8 cellular contexts compared by ENCODE assay signal in the genomic region with DNA sequence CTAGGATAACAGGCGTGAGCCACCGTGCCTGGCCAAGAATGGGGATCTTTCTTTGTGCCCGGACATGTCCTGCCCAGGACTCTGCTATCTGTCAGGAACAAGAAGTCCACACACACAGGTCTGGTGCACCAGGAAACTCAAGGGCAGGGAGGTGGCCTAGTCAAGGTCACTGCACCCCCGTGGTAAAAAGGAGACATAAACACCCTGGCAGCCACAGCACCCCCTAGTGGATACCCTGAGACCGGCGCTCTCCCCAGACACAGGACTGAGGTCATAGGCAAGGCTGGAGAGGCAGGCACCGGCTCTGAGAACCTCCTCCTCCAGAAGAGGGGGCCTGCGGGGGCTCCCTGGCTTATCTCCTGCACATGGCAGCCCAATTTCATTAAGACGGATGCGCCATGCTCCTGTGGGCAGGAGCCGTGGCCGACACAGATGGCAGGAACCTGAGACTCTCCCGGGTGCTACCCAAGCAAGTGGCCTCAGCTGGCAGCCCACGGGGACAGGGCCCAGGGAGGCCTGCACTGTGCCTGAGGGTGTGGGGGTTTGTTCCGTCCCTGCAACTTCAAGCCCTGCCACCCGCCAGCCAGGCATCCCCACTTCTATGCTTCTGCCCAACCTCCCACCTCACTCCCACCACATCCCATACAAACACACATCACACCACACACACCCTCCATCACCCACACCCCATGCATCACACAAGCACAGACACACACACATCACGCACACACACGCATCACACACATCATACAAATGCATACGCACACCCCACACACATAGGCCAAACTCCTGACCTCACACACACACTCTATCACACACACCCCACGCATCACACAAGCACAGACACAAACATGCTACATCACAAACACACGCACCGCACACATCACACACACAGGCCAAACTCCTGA. TPM values are rescaled to one million over a fixed set of nuclear protein-coding genes. Genes with fewer than 3 reads are reported as not detected.
DNase-seq lines count a peak whose midpoint lies in the region; ATAC-seq and TF ChIP-seq lines count a peak whose summit lies in the region.

No MANE protein-coding gene starts in this region.

- no peaks in the 10 kb centered on the region for H3K9me3 Mint-ChIP-seq in activated T-cell treated with anti-CD3 and anti-CD28 coated beads, Interleukin-2, amount 50 U/mL, for 4 hours

- H3K4me2 ChIP-seq in PC-3 (ENCODE audit: low read length) = no peak overlapping the region

- H3K9me2 ChIP-seq in PC-3 (replicated peaks; ENCODE audit: low read length) = no peaks in the 10 kb centered on the region

- peak; percentile 64 for DNase-seq in PC-3
- peak; percentile 58 for DNase-seq in activated T-cell treated with anti-CD3 and anti-CD28 coated beads, Interleukin-2, amount 50 U/mL, for 4 hours
- DNase-seq in fibroblast of the conjunctiva (ENCODE audit: low read depth) = peak; percentile 28
- peak; percentile 45 to 66 for DNase-seq in psoas muscle

- TF ChIP-seq CTCF in C4-2B (conservative IDR thresholded peaks at IDR 0.05) = peak; percentile 92
- peak; percentile 51 for TF ChIP-seq CTCF in HEK293 (tag by site-specific recombination; IDR thresholded peaks at IDR 0.05)
- peak; percentile 87 for TF ChIP-seq CTCF in PC-3 (conservative IDR thresholded peaks at IDR 0.05; ENCODE audit: low read depth, low read length)
- TF ChIP-seq CTCF in psoas muscle (IDR thresholded peaks at IDR 0.05) = peak; percentile 43

- no peaks in the 10 kb centered on the region for H3K36me3 Mint-ChIP-seq in activated T-cell treated with anti-CD3 and anti-CD28 coated beads, Interleukin-2, amount 50 U/mL, for 4 hours (ENCODE audit: insufficient read depth)

- BruUV-seq in PC-3 (replicated peaks; lab: Mats Ljungman, UMichigan) = no TSS peak

- H3K27ac ChIP-seq in C4-2B (no peak overlapping the region), HEK293 (ENCODE audit: extremely low read depth, low read depth, low read length) (no peak overlapping the region), PC-3 (ENCODE audit: low read length) (no peak overlapping the region), psoas muscle (no peak overlapping the region)

- H3K4me3 Mint-ChIP-seq in activated T-cell treated with anti-CD3 and anti-CD28 coated beads, Interleukin-2, amount 50 U/mL, for 4 hours = no peak overlapping the region

- CTCF ChIA-PET in HEK293 (lab: Yijun Ruan, JAX) = interaction anchor here (0.6 to 8.9 kb wide), 12 partner anchors 8 to 310 kb away, joined by 3 to 70 read pairs (median 4); a partner anchor contains a TSS
- CTCF ChIA-PET in PC-3 (lab: Charles Lee) = no interaction called here

- H3K36me3 ChIP-seq in HEK293 (ENCODE audit: control insufficient read depth in 2 of 2, insufficient read depth in 1 of 2, low read length in 2 of 2) = no peaks in the 10 kb centered on the region
- no peaks in the 10 kb centered on the region for H3K36me3 ChIP-seq in PC-3 (ENCODE audit: low read depth, low read length)
- peaks cover 0 to 5% of the 10 kb centered on the region in 2 donors for H3K36me3 ChIP-seq in psoas muscle (ENCODE audit: insufficient read depth in 1 of 2, low read depth in 1 of 2)

- POLR2A ChIA-PET in HEK293 (lab: Yijun Ruan, JAX) (no interaction called here), PC-3 (lab: Charles Lee; ENCODE audit: unreplicated experiment) (no interaction called here)

- H2AFZ ChIP-seq in PC-3 (ENCODE audit: low read length) = no peak overlapping the region

- H3K27me3 ChIP-seq in PC-3 (ENCODE audit: low read length) (no peaks in the 10 kb centered on the region), psoas muscle (ENCODE audit: insufficient read depth in 3 of 3, low read length in 2 of 3) (no peaks in the 10 kb centered on the region)

- no peak overlapping the region for H3K9ac ChIP-seq in PC-3 (ENCODE audit: low read length)

- H3K4me3 ChIP-seq in HEK293 (ENCODE audit: low read depth, low read length) (no peak overlapping the region), PC-3 (ENCODE audit: low read length) (no peak overlapping the region), psoas muscle (no peak overlapping the region)

- H3K9me3 ChIP-seq in HEK293 (ENCODE audit: control insufficient read depth, insufficient read depth, low read depth, low read length) = no peaks in the 10 kb centered on the region
- no peaks in the 10 kb centered on the region for H3K9me3 ChIP-seq in PC-3 (ENCODE audit: low read length)
- H3K9me3 ChIP-seq in psoas muscle = no peaks in the 10 kb centered on the region

- peaks cover 8% of the 10 kb centered on the region for H3K4me1 Mint-ChIP-seq in activated T-cell treated with anti-CD3 and anti-CD28 coated beads, Interleukin-2, amount 50 U/mL, for 4 hours (ENCODE audit: low read depth)

- no peaks in the 10 kb centered on the region for H3K27me3 Mint-ChIP-seq in activated T-cell treated with anti-CD3 and anti-CD28 coated beads, Interleukin-2, amount 50 U/mL, for 4 hours (ENCODE audit: low read depth)

- H3K79me2 ChIP-seq in PC-3 (ENCODE audit: low read length) = no peaks in the 10 kb centered on the region

- intact Hi-C loops in PC-3 (cut with micrococcal nuclease) = loop anchor here (5.0 to 10.0 kb wide), 2 partner anchors 54 to 381 kb away; a partner anchor contains a TSS
- intact Hi-C loops in psoas muscle (cut with DNase I) = loop anchor here in 1 of 2 donors (5.0 kb wide), 1 partner anchor 44 kb away; no protein-coding TSS in a partner anchor

- peak; percentile 57 for ATAC-seq in PC-3
- ATAC-seq in activated T-cell treated with anti-CD3 and anti-CD28 coated beads, Interleukin-2, amount 50 U/mL, for 4 hours = peak; percentile 74 to 75
- peak in 3 of 4 donors; percentile 24 to 41 (median 25) for ATAC-seq in psoas muscle
- ATAC-seq in HG02623 (IDR thresholded peaks at IDR 0.05; ENCODE audit: unreplicated experiment) = no peak
- ATAC-seq in GM21360 (IDR thresholded peaks at IDR 0.05; ENCODE audit: unreplicated experiment) = no peak

- H4K20me1 ChIP-seq in PC-3 (ENCODE audit: low read length) = no peaks in the 10 kb centered on the region

- H3K4me1 ChIP-seq in HEK293 (ENCODE audit: control insufficient read depth, insufficient read depth, low read length) (no peaks in the 10 kb centered on the region), PC-3 (ENCODE audit: insufficient read depth, low read length) (no peaks in the 10 kb centered on the region), psoas muscle (peaks cover 48% of the 10 kb centered on the region)

- 65 to 73% (median 68%) methylated on average over 22 of the region's 22 CpGs for WGBS in psoas muscle, 3 donors

- H3F3A ChIP-seq in PC-3 (ENCODE audit: low read length, unreplicated experiment) = no peaks in the 10 kb centered on the region

TF ChIP-seq in HEK293, 187 proteins besides CTCF, POLR2A, EP300 and RAD21 (continues in another document):
- TF ChIP-seq ZNF621 (tag by site-specific recombination; IDR thresholded peaks at IDR 0.05) = 0 out of 2 replicates have a peak, but pooled peaks have one; percentile 20
- no peak for TF ChIP-seq TCF7L2 (IDR thresholded peaks at IDR 0.05; ENCODE audit: borderline replicate concordance, low read depth, low read length)
- TF ChIP-seq ZNF274 (IDR thresholded peaks at IDR 0.05; ENCODE audit: low read length) = no peak
- no peak for TF ChIP-seq ZNF274 (tag by site-specific recombination; IDR thresholded peaks at IDR 0.05; ENCODE audit: borderline replicate concordance)
- TF ChIP-seq ZNF341 (tag by site-specific recombination; IDR thresholded peaks at IDR 0.05; ENCODE audit: low read depth) = no peak
- no peak for TF ChIP-seq ZBTB48 (tag by site-specific recombination; IDR thresholded peaks at IDR 0.05)
- no peak for TF ChIP-seq SETDB1 (IDR thresholded peaks at IDR 0.05; ENCODE audit: insufficient read length, low read length)
- TF ChIP-seq KLF16 (tag by site-specific recombination; IDR thresholded peaks at IDR 0.05) = no peak
- no peak for TF ChIP-seq YY2 (tag by site-specific recombination; IDR thresholded peaks at IDR 0.05)
- no peak for TF ChIP-seq ZNF623 (tag by site-specific recombination; IDR thresholded peaks at IDR 0.05)
- TF ChIP-seq, protein P1, sequence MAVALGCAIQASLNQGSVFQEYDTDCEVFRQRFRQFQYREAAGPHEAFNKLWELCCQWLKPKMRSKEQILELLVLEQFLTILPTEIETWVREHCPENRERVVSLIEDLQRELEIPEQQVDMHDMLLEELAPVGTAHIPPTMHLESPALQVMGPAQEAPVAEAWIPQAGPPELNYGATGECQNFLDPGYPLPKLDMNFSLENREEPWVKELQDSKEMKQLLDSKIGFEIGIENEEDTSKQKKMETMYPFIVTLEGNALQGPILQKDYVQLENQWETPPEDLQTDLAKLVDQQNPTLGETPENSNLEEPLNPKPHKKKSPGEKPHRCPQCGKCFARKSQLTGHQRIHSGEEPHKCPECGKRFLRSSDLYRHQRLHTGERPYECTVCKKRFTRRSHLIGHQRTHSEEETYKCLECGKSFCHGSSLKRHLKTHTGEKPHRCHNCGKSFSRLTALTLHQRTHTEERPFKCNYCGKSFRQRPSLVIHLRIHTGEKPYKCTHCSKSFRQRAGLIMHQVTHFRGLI (tag by site-specific recombination; IDR thresholded peaks at IDR 0.05) = no peak
- no peak for TF ChIP-seq ZBTB21 (tag by site-specific recombination; IDR thresholded peaks at IDR 0.05)
- TF ChIP-seq, protein P2, sequence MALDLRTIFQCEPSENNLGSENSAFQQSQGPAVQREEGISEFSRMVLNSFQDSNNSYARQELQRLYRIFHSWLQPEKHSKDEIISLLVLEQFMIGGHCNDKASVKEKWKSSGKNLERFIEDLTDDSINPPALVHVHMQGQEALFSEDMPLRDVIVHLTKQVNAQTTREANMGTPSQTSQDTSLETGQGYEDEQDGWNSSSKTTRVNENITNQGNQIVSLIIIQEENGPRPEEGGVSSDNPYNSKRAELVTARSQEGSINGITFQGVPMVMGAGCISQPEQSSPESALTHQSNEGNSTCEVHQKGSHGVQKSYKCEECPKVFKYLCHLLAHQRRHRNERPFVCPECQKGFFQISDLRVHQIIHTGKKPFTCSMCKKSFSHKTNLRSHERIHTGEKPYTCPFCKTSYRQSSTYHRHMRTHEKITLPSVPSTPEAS (tag by site-specific recombination; IDR thresholded peaks at IDR 0.05) = peak; percentile 65
- no peak for TF ChIP-seq ZNF747 (tag by site-specific recombination; IDR thresholded peaks at IDR 0.05)
- peak; percentile 59; the same call in 1 of the 2 replicates for TF ChIP-seq ZNF600 (tag by site-specific recombination; IDR thresholded peaks at IDR 0.05)
- TF ChIP-seq ZFHX2 (tag by site-specific recombination; conservative IDR thresholded peaks at IDR 0.05) = peak; percentile 99
- no peak for TF ChIP-seq ZFP41 (tag by site-specific recombination; IDR thresholded peaks at IDR 0.05; ENCODE audit: borderline replicate concordance)

RNA-seq across cellular contexts. Expression of a gene that starts 19.6 kb away (rescaled TPM):
- total RNA-seq in PC-3 (2014; rRNA removed) = 71.4 and 77.1 TPM in 2 replicates
- 10 to 100 TPM; 16.5 to 17.8 (median 17.1) TPM for total RNA-seq in activated T-cell treated with anti-CD3 and anti-CD28 coated beads, Interleukin-2, amount 50 U/mL, for 4 hours
- total RNA-seq in psoas muscle = 100 to 1,000 TPM; 151 to 206 (median 182) TPM
- polyA plus RNA-seq in psoas muscle = 100 to 1,000 TPM; 147 to 281 (median 177) TPM

RNA-seq across cellular contexts. Expression of a gene that starts 39.7 kb away (rescaled TPM):
- total RNA-seq in PC-3 (2014; rRNA removed) (543 and 557 TPM in 2 replicates), psoas muscle (100 to 1,000 TPM; 124 to 194 (median 162) TPM)
- 100 to 1,000 TPM; 439 to 477 (median 457) TPM for total RNA-seq in activated T-cell treated with anti-CD3 and anti-CD28 coated beads, Interleukin-2, amount 50 U/mL, for 4 hours
- polyA plus RNA-seq in psoas muscle = 100 to 1,000 TPM; 158 to 207 (median 205) TPM

Comparison
In these comparisons a context has a peak if more than half of its experiments do, and no peak if none do; other contexts are left out.
1. ATAC-seq: peak in PC-3 (single experiment), activated T-cell treated with anti-CD3 and anti-CD28 coated beads, Interleukin-2, amount 50 U/mL, for 4 hours (2 of 2) and psoas muscle (3 of 4); none in HG02623 (single experiment) and GM21360 (single experiment).
2. Peak in every context shown above with its lines, with median percentiles within 50 percentile points of each other: CTCF ChIP-seq and DNase-seq.